Comparison of ENCODE assay signal across 9 cellular contexts in the genomic region with DNA sequence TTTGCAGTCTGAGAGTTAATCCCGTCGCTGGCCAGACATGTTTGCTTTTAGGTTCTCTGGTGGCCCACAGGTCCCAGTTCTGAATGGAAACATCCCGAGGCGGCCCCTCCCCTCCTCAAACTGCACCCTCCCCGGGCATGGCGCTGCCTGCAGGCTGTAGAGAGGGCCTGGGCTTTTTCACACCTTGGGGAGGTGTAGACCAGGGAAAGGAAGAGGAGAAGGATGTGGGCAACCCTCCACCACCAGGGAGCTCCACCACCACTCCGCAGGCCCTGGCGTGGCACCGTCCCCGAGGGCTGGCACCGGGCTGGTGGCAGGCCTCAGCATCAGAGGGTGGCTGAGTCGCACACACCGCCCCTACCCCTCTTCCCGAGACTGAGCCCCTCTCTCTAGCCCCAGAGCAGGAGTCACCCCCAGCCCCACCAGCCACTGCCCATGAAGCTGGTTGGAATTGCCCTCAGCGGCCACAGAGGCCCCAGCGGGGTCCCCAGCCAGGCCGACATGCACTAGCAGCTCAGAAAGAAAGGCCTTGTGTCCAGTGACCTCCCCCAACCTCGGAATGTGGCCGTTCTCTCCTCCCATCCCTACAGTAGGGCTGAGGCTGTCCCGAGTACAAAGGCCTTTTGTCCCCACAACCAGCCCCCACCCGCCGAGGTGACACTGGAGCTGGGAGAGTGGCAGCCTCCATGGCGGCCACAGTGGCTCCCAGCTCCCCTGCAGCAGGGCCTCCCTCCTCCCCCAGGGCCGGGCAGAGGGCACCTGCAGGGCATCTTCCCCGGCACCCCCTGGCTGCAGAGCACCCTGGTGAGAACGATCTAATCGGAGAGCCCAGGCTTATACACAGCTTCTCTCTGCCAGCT. TPM values are rescaled to one million over a fixed set of nuclear protein-coding genes. Genes with fewer than 3 reads are reported as not detected.
DNase-seq lines count a peak whose midpoint lies in the region; ATAC-seq and TF ChIP-seq lines count a peak whose summit lies in the region.
"Had no signal": no experiment of that assay in that cellular context is flagged by ENCODE, and none has a peak within 500 bp of the region (broad histone marks: within the 10 kb centered on the region; RNA-seq: fewer than 3 reads in every experiment).

No MANE protein-coding gene starts in this region.

- H3K27me3 ChIP-seq in BE2C (no peaks in the 10 kb centered on the region), cardiac muscle cell (no peaks in the 10 kb centered on the region), psoas muscle (ENCODE audit: insufficient read depth in 3 of 3, low read length in 2 of 3) (peaks cover 0 to 8% (median 2%) of the 10 kb centered on the region in 3 donors)

- 0 out of 2 replicates have a peak, but pooled peaks have one; percentile 9 for TF ChIP-seq CTCF in BE2C (IDR thresholded peaks at IDR 0.05; ENCODE audit: low read depth, low read length)
- TF ChIP-seq CTCF in cardiac muscle cell (IDR thresholded peaks at IDR 0.05; ENCODE audit: low read depth, low read length), result peak; percentile 25
- TF ChIP-seq CTCF in psoas muscle (IDR thresholded peaks at IDR 0.05), result peak; percentile 32

- ATAC-seq in psoas muscle, result peak; percentile 73 to 86 (median 78)
- ATAC-seq in HG03457 (IDR thresholded peaks at IDR 0.05; ENCODE audit: unreplicated experiment), result no peak
- no peak for ATAC-seq in GM18868 (IDR thresholded peaks at IDR 0.05; ENCODE audit: unreplicated experiment)

- no peak overlapping the region for H3K4me3 Mint-ChIP-seq in activated T-cell treated with anti-CD3 and anti-CD28 coated beads, Interleukin-2, amount 50 U/mL, for 24 hours

- H3K9me3 Mint-ChIP-seq in activated T-cell treated with anti-CD3 and anti-CD28 coated beads, Interleukin-2, amount 50 U/mL, for 24 hours, result no peaks in the 10 kb centered on the region

- H3K4me1 Mint-ChIP-seq in activated T-cell treated with anti-CD3 and anti-CD28 coated beads, Interleukin-2, amount 50 U/mL, for 24 hours (ENCODE audit: low read depth), result peaks cover 27% of the 10 kb centered on the region

- H3K36me3 Mint-ChIP-seq in activated T-cell treated with anti-CD3 and anti-CD28 coated beads, Interleukin-2, amount 50 U/mL, for 24 hours (ENCODE audit: low read depth), result no peaks in the 10 kb centered on the region

- no peaks in the 10 kb centered on the region for H3K36me3 ChIP-seq in BE2C
- H3K36me3 ChIP-seq in cardiac muscle cell, result no peaks in the 10 kb centered on the region
- no peaks in the 10 kb centered on the region for H3K36me3 ChIP-seq in psoas muscle (ENCODE audit: insufficient read depth in 1 of 2, low read depth in 1 of 2)
- H3K36me3 ChIP-seq: HAP-1 had no signal

- DNase-seq in BE2C, result no peak
- peak; percentile 85 for DNase-seq in HuH-7.5 (ENCODE audit: low spot score)
- DNase-seq in activated T-cell treated with anti-CD3 and anti-CD28 coated beads, Interleukin-2, amount 50 U/mL, for 24 hours, result peak; percentile 64
- DNase-seq in cardiac muscle cell (ENCODE audit: low read depth in 1 of 2, low spot score in 1 of 2), result no peak
- DNase-seq in psoas muscle, result no peak
- DNase-seq in DMS79 treated with DMSO at 0.1 percent for 48 hours (lab: John Stamatoyannopoulos, UW), result no peak

- H3K9me3 ChIP-seq in BE2C (no peaks in the 10 kb centered on the region), cardiac muscle cell (ENCODE audit: low read depth) (no peaks in the 10 kb centered on the region), psoas muscle (no peaks in the 10 kb centered on the region)
- H3K9me3 ChIP-seq: HAP-1 had no signal

- H3K4me1 ChIP-seq in BE2C (no peaks in the 10 kb centered on the region), cardiac muscle cell (ENCODE audit: low read depth) (peaks cover 5% of the 10 kb centered on the region), psoas muscle (no peaks in the 10 kb centered on the region)

- H3K27me3 Mint-ChIP-seq in activated T-cell treated with anti-CD3 and anti-CD28 coated beads, Interleukin-2, amount 50 U/mL, for 24 hours, result peaks cover 7% of the 10 kb centered on the region

- intact Hi-C loops in psoas muscle (cut with DNase I), result no loop called here

- peak overlapping the region; percentile 57 for H3K27ac Mint-ChIP-seq in activated T-cell treated with anti-CD3 and anti-CD28 coated beads, Interleukin-2, amount 50 U/mL, for 24 hours

- WGBS in psoas muscle, 3 donors, result 38 to 65% (median 45%) methylated on average over 24 to 27 of the region's 27 CpGs

- no peak overlapping the region for H3K27ac ChIP-seq in cardiac muscle cell
- H3K27ac ChIP-seq in psoas muscle, result no peak overlapping the region

- H3K4me3 ChIP-seq in BE2C (ENCODE audit: low read depth, low read length), result no peak overlapping the region
- H3K4me3 ChIP-seq in cardiac muscle cell, result no peak overlapping the region
- no peak overlapping the region for H3K4me3 ChIP-seq in psoas muscle
- H3K4me3 ChIP-seq: HAP-1 had no signal

RNA-seq across cellular contexts. Expression of a gene that starts 23.5 kb away (rescaled TPM):
- 133 TPM for polyA plus RNA-seq in BE2C (2012; ENCODE audit: insufficient read depth, insufficient read length, low read depth)
- total RNA-seq in cardiac muscle cell (36.5 and 62.4 TPM in 2 replicates), psoas muscle (10 to 100 TPM; 16.4 to 26.3 (median 23.4) TPM)
- polyA plus RNA-seq in cardiac muscle cell (14.1 and 14.5 TPM in 2 replicates), psoas muscle (10 to 100 TPM; 12.0 to 29.1 (median 12.8) TPM)

RNA-seq across cellular contexts. Expression of a gene that starts 58.1 kb away (rescaled TPM):
- 1.5 TPM for polyA plus RNA-seq in BE2C (2012; ENCODE audit: insufficient read depth, insufficient read length, low read depth)
- total RNA-seq in cardiac muscle cell (53.8 and 63.8 TPM in 2 replicates), psoas muscle (100 to 1,000 TPM; 201 to 359 (median 278) TPM)
- polyA plus RNA-seq in cardiac muscle cell (53.4 and 73.3 TPM in 2 replicates), psoas muscle (100 to 1,000 TPM; 187 to 394 (median 300) TPM)

Comparison
In these comparisons a context has a peak if more than half of its experiments do, and no peak if none do; other contexts are left out.
1. DNase-seq: peak in HuH-7.5 (single experiment) and activated T-cell treated with anti-CD3 and anti-CD28 coated beads, Interleukin-2, amount 50 U/mL, for 24 hours (single experiment); none in BE2C (single experiment), cardiac muscle cell (0 of 2), psoas muscle (0 of 2) and DMS79 treated with DMSO at 0.1 percent for 48 hours (single experiment).
2. ATAC-seq: peak in psoas muscle (4 of 4); none in HG03457 (single experiment) and GM18868 (single experiment).
3. Peak in every context shown above with its lines, with median percentiles within 50 percentile points of each other: CTCF ChIP-seq.